Comparison of ENCODE assay signal across 14 cellular contexts in genomic region chr3:66644549-66644948, GRCh38.
"Had no signal": no experiment of that assay in that cellular context is flagged by ENCODE, and none has a peak within 500 bp of the region (broad histone marks: within the 10 kb centered on the region; RNA-seq: fewer than 3 reads in every experiment).

No MANE protein-coding gene starts in this region.

- DNase-seq: activated CD4-positive, alpha-beta T cell treated with anti-CD3 and anti-CD28 coated beads for 4 hours; activated CD8-positive, alpha-beta memory T cell treated with anti-CD3 and anti-CD28 coated beads, Interleukin-2, amount 50 U/mL, for 48 hours; activated naive CD8-positive, alpha-beta T cell treated with anti-CD3 and anti-CD28 coated beads for 36 hours; central memory CD4-positive, alpha-beta T cell; colonic mucosa; esophagus squamous epithelium; foreskin fibroblast; glutamatergic neuron; hypothalamus; kidney glomerular epithelial cell; ovary; T-helper 17 cell had no signal

- H3K9me3 ChIP-seq: colonic mucosa, ovary had no signal

- H3K4me3 ChIP-seq: colonic mucosa, esophagus squamous epithelium, ovary had no signal

- H3K36me3 ChIP-seq: colonic mucosa, esophagus squamous epithelium, ovary had no signal

- H3K27ac ChIP-seq: colonic mucosa, esophagus squamous epithelium, ovary had no signal

- ATAC-seq: sciatic nerve, T-helper 17 cell, WTC11 had no signal

- H3K4me1 ChIP-seq: colonic mucosa had no signal

- H3K27me3 ChIP-seq: colonic mucosa, esophagus squamous epithelium, ovary had no signal
